32 cellular contexts compared by ENCODE assay signal in genomic region chr18:9545029-9545428, GRCh38.
"Had no signal": no experiment of that assay in that cellular context is flagged by ENCODE, and none has a peak within 500 bp of the region (broad histone marks: within the 10 kb centered on the region; RNA-seq: fewer than 3 reads in every experiment).

No MANE protein-coding gene starts in this region.

- H3K9me3 ChIP-seq: esophagus muscularis mucosa, gastrocnemius medialis, heart right ventricle had no signal

- H3K4me1 ChIP-seq: esophagus muscularis mucosa, gastrocnemius medialis had no signal

- H3K9me3 Mint-ChIP-seq: activated CD8-positive, alpha-beta T cell treated with anti-CD3 and anti-CD28 coated beads for 36 hours; activated T-cell treated with anti-CD3 and anti-CD28 coated beads, Interleukin-2, amount 50 U/mL, for 4 hours; activated T-helper 17 cell treated with anti-CD3 and anti-CD28 coated beads, Interleukin-2, amount 50 U/mL, for 72 hours; brain; central memory CD8-positive, alpha-beta T cell; effector memory CD8-positive, alpha-beta T cell; T-helper 2 cell treated with Interferon-gamma antibody and Interleukin-4, amounts not matched to agents 5 μg/mL and 100 μg/mL, for 36 hours had no signal

- H3K27ac Mint-ChIP-seq: activated CD8-positive, alpha-beta T cell treated with anti-CD3 and anti-CD28 coated beads for 36 hours; activated naive CD8-positive, alpha-beta T cell; T-helper 17 cell; T-helper 2 cell treated with Interferon-gamma antibody and Interleukin-4, amounts not matched to agents 5 μg/mL and 100 μg/mL, for 36 hours had no signal

- DNase-seq: activated CD4-positive, alpha-beta T cell treated with anti-CD3 and anti-CD28 coated beads for 48 hours; activated CD4-positive, alpha-beta T cell treated with anti-CD3 and anti-CD28 coated beads, Interleukin-2, amount 50 U/mL, for 1 hour; activated CD4-positive, alpha-beta T cell treated with anti-CD3 and anti-CD28 coated beads, Interleukin-2, amount 50 U/mL, for 48 hours; activated CD4-positive, CD25-positive, alpha-beta regulatory T cell; activated CD4-positive, CD25-positive, alpha-beta regulatory T cell treated with anti-CD3 and anti-CD28 coated beads, Interleukin-2, amount 50 U/mL, for 72 hours; activated CD8-positive, alpha-beta memory T cell treated with anti-CD3 and anti-CD28 coated beads for 24 hours; activated CD8-positive, alpha-beta T cell treated with anti-CD3 and anti-CD28 coated beads for 36 hours; activated effector memory CD4-positive, alpha-beta T cell treated with Interleukin-2 at 50 U/mL for 16 hours; activated gamma-delta T cell treated with Interleukin-2 at 50 U/mL for 16 hours; activated naive CD4-positive, alpha-beta T cell treated with anti-CD3 and anti-CD28 coated beads, Interleukin-2, amount 50 U/mL, for 16 hours; activated naive CD4-positive, alpha-beta T cell treated with Interleukin-2 at 50 U/mL for 16 hours; activated T-cell treated with anti-CD3 and anti-CD28 coated beads, Interleukin-2, amount 50 U/mL, for 4 hours; amniotic stem cell; anterior cingulate cortex; dermis blood vessel endothelial cell; effector CD4-positive, alpha-beta T cell; effector memory CD8-positive, alpha-beta T cell; erythroblast; gastrocnemius medialis; heart right ventricle; T-helper 1 cell; T-helper 17 cell; T1000 had no signal

- H3K4me2 ChIP-seq: hepatocyte had no signal

- H3K27me3 Mint-ChIP-seq: activated CD8-positive, alpha-beta T cell treated with anti-CD3 and anti-CD28 coated beads for 36 hours; activated naive CD8-positive, alpha-beta T cell; activated T-helper 17 cell treated with anti-CD3 and anti-CD28 coated beads, Interleukin-2, amount 50 U/mL, for 72 hours; central memory CD8-positive, alpha-beta T cell; effector memory CD8-positive, alpha-beta T cell; T-helper 17 cell had no signal

- H2AFZ ChIP-seq: hepatocyte had no signal

- ATAC-seq: activated CD8-positive, alpha-beta T cell treated with anti-CD3 and anti-CD28 coated beads for 36 hours; activated T-cell treated with anti-CD3 and anti-CD28 coated beads, Interleukin-2, amount 50 U/mL, for 4 hours; activated T-helper 17 cell treated with anti-CD3 and anti-CD28 coated beads, Interleukin-2, amount 50 U/mL, for 72 hours; effector memory CD8-positive, alpha-beta T cell; foreskin keratinocyte; gastrocnemius medialis; heart right ventricle; T-helper 17 cell had no signal

- H3K27ac ChIP-seq: coronary artery, esophagus muscularis mucosa, foreskin keratinocyte, gastrocnemius medialis, heart right ventricle, hepatocyte had no signal

- H3K79me2 ChIP-seq: hepatocyte had no signal

- H3K4me3 Mint-ChIP-seq: activated CD8-positive, alpha-beta T cell treated with anti-CD3 and anti-CD28 coated beads for 36 hours; activated naive CD8-positive, alpha-beta T cell; activated T-cell treated with anti-CD3 and anti-CD28 coated beads, Interleukin-2, amount 50 U/mL, for 4 hours; activated T-helper 17 cell treated with anti-CD3 and anti-CD28 coated beads, Interleukin-2, amount 50 U/mL, for 72 hours; brain; central memory CD8-positive, alpha-beta T cell; effector memory CD8-positive, alpha-beta T cell; T-helper 17 cell; T-helper 2 cell treated with Interferon-gamma antibody and Interleukin-4, amounts not matched to agents 5 μg/mL and 100 μg/mL, for 36 hours had no signal

- H3K27me3 ChIP-seq: esophagus muscularis mucosa, foreskin keratinocyte, gastrocnemius medialis, heart right ventricle, hepatocyte had no signal

- H3K4me3 ChIP-seq: coronary artery, esophagus muscularis mucosa, gastrocnemius medialis, heart right ventricle, hepatocyte had no signal

- H3K4me1 Mint-ChIP-seq: activated T-helper 17 cell treated with anti-CD3 and anti-CD28 coated beads, Interleukin-2, amount 50 U/mL, for 72 hours; brain; central memory CD8-positive, alpha-beta T cell had no signal
